Comparison of ENCODE assay signal across 30 cellular contexts in genomic region chr6:159853735-159854134, GRCh38. TPM values are rescaled to one million over a fixed set of nuclear protein-coding genes. Genes with fewer than 3 reads are reported as not detected.
"Had no signal": no experiment of that assay in that cellular context is flagged by ENCODE, and none has a peak within 500 bp of the region (broad histone marks: within the 10 kb centered on the region; RNA-seq: fewer than 3 reads in every experiment).

No MANE protein-coding gene starts in this region.

- H3K9me3 ChIP-seq: neutrophil, testis, upper lobe of right lung, uterus had no signal

- DNase-seq: effector memory CD4-positive, alpha-beta T cell; esophagus squamous epithelium; mesenchymal stem cell; mucosa of descending colon; naive B cell; sigmoid colon; spleen; stimulated activated CD4-positive, alpha-beta T cell treated with anti-CD3 and anti-CD28 coated beads, Interleukin-4, amount 100 ng/mL, for 4 hours; stimulated activated naive CD8-positive, alpha-beta T cell treated with anti-CD3 and anti-CD28 coated beads, Interleukin-15, Interleukin-2, amounts not matched to agents 100 U/mL and 50 U/mL, for 24 hours; substantia nigra; testis; transverse colon; upper lobe of right lung; uterus had no signal

- H2AFZ ChIP-seq: parathyroid adenoma had no signal

- H3K4me1 ChIP-seq: parathyroid adenoma, sigmoid colon, testis, upper lobe of right lung, uterus had no signal

- H3K9ac ChIP-seq: parathyroid adenoma had no signal

- ATAC-seq: mucosa of descending colon; natural killer cell treated with Interleukin-12 subunit alpha and Interleukin-12 subunit beta and Interleukin-15 and Interleukin-18, amount 100 ng/mL, for 72 hours; stimulated activated memory B cell treated with anti-CD40 and anti-IgM and Interleukin-4, amounts not matched to agents 10 μg/mL and 1 μg/mL and 100 μg/mL, for 72 hours; stimulated activated naive CD8-positive, alpha-beta T cell treated with anti-CD3 and anti-CD28 coated beads, Interleukin-15, Interleukin-2, amounts not matched to agents 100 U/mL and 50 U/mL, for 24 hours; upper lobe of right lung had no signal

- H3K79me2 ChIP-seq: parathyroid adenoma had no signal

- H3K27me3 ChIP-seq: neutrophil, sigmoid colon, spleen, testis, upper lobe of right lung, uterus had no signal

- H3K4me3 ChIP-seq: esophagus squamous epithelium, mucosa of descending colon, sigmoid colon, skin epidermis, spleen, testis, transverse colon, upper lobe of right lung, uterus had no signal

- H3K27ac ChIP-seq: esophagus squamous epithelium, neutrophil, parathyroid adenoma, sigmoid colon, skin epidermis, spleen, testis, transverse colon, upper lobe of right lung had no signal

- H3K36me3 ChIP-seq: esophagus squamous epithelium, neutrophil, sigmoid colon, spleen, transverse colon, upper lobe of right lung, uterus had no signal

RNA-seq across cellular contexts. Expression of gene MAS1, which starts 37.1 kb away (rescaled TPM):
- total RNA-seq: endothelial cell of umbilical vein, epithelial cell of proximal tubule, esophagus squamous epithelium, fibroblast of villous mesenchyme, lung microvascular endothelial cell, mesothelial cell of epicardium, mucosa of descending colon, neural crest cell, progenitor cell of endocrine pancreas, sigmoid colon, spleen, transverse colon, upper lobe of right lung had no signal
- polyA plus RNA-seq: endothelial cell of umbilical vein, keratinocyte had no signal

RNA-seq across cellular contexts. Expression of gene PNLDC1, which starts 53.7 kb away (rescaled TPM):
- total RNA-seq: cerebellum, endothelial cell of umbilical vein, epithelial cell of proximal tubule, esophagus squamous epithelium, fibroblast of villous mesenchyme, frontal cortex, lung microvascular endothelial cell, osteoblast, progenitor cell of endocrine pancreas had no signal
- polyA plus RNA-seq: endothelial cell of umbilical vein had no signal
